ENCODE assay signal across 20 cellular contexts in genomic region chr1:67556297-67556900, GRCh38.
A peak's percentile ranks its signal among the peaks of the same experiment; 100 is the strongest.
DNase-seq lines count a peak whose midpoint lies in the region; ATAC-seq, FAIRE-seq and TF ChIP-seq lines count a peak whose summit lies in the region.
"Had no signal": no experiment of that assay in that cellular context is flagged by ENCODE, and none has a peak within 500 bp of the region (broad histone marks: within the 10 kb centered on the region; RNA-seq: fewer than 3 reads in every experiment).

No MANE protein-coding gene starts in this region.

- H3K9me3 ChIP-seq in BLaER1 (no peaks in the 10 kb centered on the region), IMR-90 (ENCODE audit: control insufficient read depth, insufficient read depth, low read length) (no peaks in the 10 kb centered on the region), GM12878 (replicated peaks; ENCODE audit: control insufficient read depth, insufficient read depth, low read length) (no peaks in the 10 kb centered on the region), right lobe of liver (no peaks in the 10 kb centered on the region), endodermal cell (ENCODE audit: control insufficient read depth, low read length) (no peaks in the 10 kb centered on the region), tibial artery (no peaks in the 10 kb centered on the region)
- H3K9me3 ChIP-seq: MG63 had no signal

- no peaks in the 10 kb centered on the region for H3K9me3 Mint-ChIP-seq in endodermal cell
- H3K9me3 Mint-ChIP-seq: CD4-positive, CD25-positive, alpha-beta regulatory T cell; T-cell had no signal

- H3K4me3 ChIP-seq in BLaER1 (no peak overlapping the region), IMR-90 (ENCODE audit: insufficient read depth, low read depth, low read length) (no peak overlapping the region), GM12878 (no peak overlapping the region), right lobe of liver (no peak overlapping the region), endodermal cell (ENCODE audit: low read length) (no peak overlapping the region), tibial artery (no peak overlapping the region)
- H3K4me3 ChIP-seq: MG63 had no signal

- H3K27me3 ChIP-seq in BLaER1 (no peaks in the 10 kb centered on the region), IMR-90 (ENCODE audit: control insufficient read depth, insufficient read depth, low read length) (no peaks in the 10 kb centered on the region; the same call in 1 of the 2 replicates), GM12878 (replicated peaks in 1 of 2; ENCODE audit: control insufficient read depth in 2 of 2, insufficient read depth in 2 of 2, low read length in 1 of 2) (no peaks in the 10 kb centered on the region; a peak in 1 of 4 replicates), right lobe of liver (no peaks in the 10 kb centered on the region), endodermal cell (ENCODE audit: control insufficient read depth, insufficient read depth, low read length, poor library complexity, severe bottlenecking) (no peaks in the 10 kb centered on the region), tibial artery (no peaks in the 10 kb centered on the region)
- H3K27me3 ChIP-seq: MG63 had no signal

- dilution Hi-C loops in IMR-90 (cut with HindIII; ENCODE audit: low sequenced_read_pairs, unreplicated experiment), result no loop called here

- H4K8ac ChIP-seq in IMR-90 (ENCODE audit: low read depth in 2 of 2, low read length in 2 of 2), result no peak overlapping the region

- H4K91ac ChIP-seq in IMR-90 (ENCODE audit: insufficient read depth, low read depth, low read length), result no peak overlapping the region

- H2AK9ac ChIP-seq in IMR-90 (replicated peaks; ENCODE audit: low read depth, low read length, poor library complexity), result no peak overlapping the region

- H3K4me2 ChIP-seq in BLaER1, result peak overlapping the region; percentile 31; the same call in 1 of the 2 replicates
- no peak overlapping the region for H3K4me2 ChIP-seq in IMR-90 (ENCODE audit: low read depth, low read length)
- no peak overlapping the region for H3K4me2 ChIP-seq in GM12878 (ENCODE audit: control insufficient read depth, insufficient read depth)

- DNase-seq in IMR-90, result no peak
- DNase-seq in GM12878 (ENCODE audit: low read depth, low spot score), result no peak
- no peak for DNase-seq in right lobe of liver
- no peak for DNase-seq in KBM-7
- DNase-seq in erythroblast (lab: John Stamatoyannopoulos, UW), result no peak
- DNase-seq in endodermal cell, result no peak
- no peak for DNase-seq in tibial artery
- DNase-seq: CD4-positive, CD25-positive, alpha-beta regulatory T cell; DMS 273 treated with DMSO at 0.1 percent for 48 hours; GDM1; NCI-H1092; NCI-H2081; NCI-H2171 treated with DMSO at 0.1 percent for 48 hours; NCI-H526 treated with DMSO at 0.1 percent for 48 hours; SIG-M5; T-cell had no signal

- no peak overlapping the region for H2BK120ac ChIP-seq in IMR-90 (ENCODE audit: low read depth, low read length)

- TF ChIP-seq RAD21 in IMR-90 (IDR thresholded peaks at IDR 0.05; ENCODE audit: low read length), result no peak
- TF ChIP-seq RAD21 in GM12878 (IDR thresholded peaks at IDR 0.05; ENCODE audit: insufficient read depth, low read depth, low read length), result no peak

- H3K9ac ChIP-seq in BLaER1 (no peak overlapping the region), IMR-90 (ENCODE audit: low read depth, low read length) (no peak overlapping the region), GM12878 (ENCODE audit: control insufficient read depth, insufficient read depth, low read length) (no peak overlapping the region), endodermal cell (ENCODE audit: extremely low read depth, low read length, poor library complexity, severe bottlenecking) (no peak overlapping the region)

- H3K4me1 ChIP-seq in BLaER1 (peaks cover 19% of the 10 kb centered on the region), IMR-90 (ENCODE audit: control insufficient read depth, insufficient read depth, low read length) (peaks cover 6% of the 10 kb centered on the region), GM12878 (ENCODE audit: control insufficient read depth, insufficient read depth, low read length) (no peaks in the 10 kb centered on the region; the same call in 1 of the 2 replicates), right lobe of liver (peaks cover 0 to 64% (median 18%) of the 10 kb centered on the region in 4 donors), endodermal cell (ENCODE audit: control insufficient read depth, insufficient read depth, low read length) (peaks cover 2% of the 10 kb centered on the region), tibial artery (peaks cover 0 to 22% (median 14%) of the 10 kb centered on the region in 4 donors)

- H3K27ac Mint-ChIP-seq in endodermal cell, result no peak overlapping the region
- H3K27ac Mint-ChIP-seq: CD4-positive, CD25-positive, alpha-beta regulatory T cell; T-cell had no signal

- in situ Hi-C loops in IMR-90 (cut with MboI; ENCODE audit: low sequenced_read_pairs), result loop anchor here (10.0 to 25.0 kb wide), 2 partner anchors 131 to 548 kb away; partner anchors contain the start of gene GADD45A
- in situ Hi-C loops in GM12878 (cut with MboI), result loop anchor here (5.0 kb wide), 1 partner anchor 206 kb away; no protein-coding TSS in a partner anchor
- in situ Hi-C loops in KBM-7 (cut with MboI; ENCODE audit: low pct_unique_long_range_greater_than_20kb, low sequenced_read_pairs), result loop anchor here (25.0 kb wide), 2 partner anchors 556 to 781 kb away; no protein-coding TSS in a partner anchor

- no peak overlapping the region for H2BK20ac ChIP-seq in IMR-90 (ENCODE audit: low read depth, low read length)

- 0 out of 2 replicates have a peak, but pooled peaks cover 2% of the 10 kb centered on the region for H3K9me1 ChIP-seq in IMR-90 (ENCODE audit: insufficient read depth, low read length)

- WGBS in IMR-90 (ENCODE audit: extremely low coverage in 2 of 2, insufficient read length in 1 of 2), 2 experiments, result 55% methylated on average over 2 of the region's 5 CpGs; no CpG with 5 or more reads in 1 of the 2 experiments
- WGBS in GM12878 (ENCODE audit: insufficient coverage, insufficient replicate concordance, low lambda C conversion rate, missing lambda C conversion rate), result 18% methylated on average over 5 of the region's 5 CpGs
- WGBS in right lobe of liver (ENCODE audit: insufficient coverage, low coverage, low lambda C conversion rate, missing lambda C conversion rate), result 36% methylated on average over 5 of the region's 5 CpGs
- WGBS in endodermal cell (ENCODE audit: insufficient coverage in 1 of 2, insufficient read length in 1 of 2), 2 experiments, result 85 to 87% methylated on average over 4 to 5 of the region's 5 CpGs

- H4K20me1 ChIP-seq in BLaER1 (no peaks in the 10 kb centered on the region), IMR-90 (ENCODE audit: insufficient read depth, low read length) (no peaks in the 10 kb centered on the region), GM12878 (ENCODE audit: control insufficient read depth, insufficient read depth) (no peaks in the 10 kb centered on the region)

- H3K4ac ChIP-seq in IMR-90 (ENCODE audit: low read depth, low read length), result no peak overlapping the region

- no peak overlapping the region for H3K14ac ChIP-seq in IMR-90 (replicated peaks; ENCODE audit: low read depth, low read length)

- H3K4me1 Mint-ChIP-seq in endodermal cell, result peaks cover 3% of the 10 kb centered on the region
- H3K4me1 Mint-ChIP-seq: T-cell had no signal

- no peaks in the 10 kb centered on the region for H3K36me3 Mint-ChIP-seq in endodermal cell (ENCODE audit: low read depth)
- H3K36me3 Mint-ChIP-seq: CD4-positive, CD25-positive, alpha-beta regulatory T cell; T-cell had no signal

- H2BK5ac ChIP-seq in IMR-90 (ENCODE audit: low read depth, low read length, poor library complexity, severe bottlenecking), result no peak overlapping the region

- no peak for TF ChIP-seq POLR2A in IMR-90 (IDR thresholded peaks at IDR 0.05; ENCODE audit: low read depth, low read length)
- no peak for TF ChIP-seq POLR2A in GM12878 (IDR thresholded peaks at IDR 0.05; ENCODE audit: low read depth, low read length)
- no peak for TF ChIP-seq POLR2A in right lobe of liver (IDR thresholded peaks at IDR 0.05)
- no peak for TF ChIP-seq POLR2A in erythroblast (IDR thresholded peaks at IDR 0.05; ENCODE audit: low read length)

- H3K23ac ChIP-seq in IMR-90 (ENCODE audit: low read depth, low read length), result no peak overlapping the region

- CTCF ChIA-PET in IMR-90 (lab: Yijun Ruan, JAX) (interaction anchor here (0.9 kb wide), 1 partner anchor 21 kb away, joined by 3 read pairs; no protein-coding TSS in a partner anchor), GM12878 (lab: Yijun Ruan, JAX) (interaction anchor here (0.6 to 11.5 kb wide), 13 partner anchors 14 to 548 kb away, joined by 3 to 227 read pairs (median 4); no protein-coding TSS in a partner anchor)

- H3K18ac ChIP-seq in IMR-90 (ENCODE audit: low read depth, low read length), result no peak overlapping the region

- POLR2A ChIA-PET in IMR-90 (lab: Charles Lee; ENCODE audit: unreplicated experiment), result no interaction called here
- POLR2A ChIA-PET in GM12878 (lab: Charles Lee), result interaction anchor here (0.6 to 1.4 kb wide), 4 partner anchors 14 to 230 kb away, joined by 3 read pairs; no protein-coding TSS in a partner anchor

- RAD21 ChIA-PET in GM12878 (lab: Charles Lee; ENCODE audit: unreplicated experiment), result interaction anchor here (0.7 to 4.6 kb wide), 9 partner anchors 19 to 228 kb away, joined by 3 to 45 read pairs (median 7); no protein-coding TSS in a partner anchor

- peaks cover 3% of the 10 kb centered on the region for H3K27me3 Mint-ChIP-seq in endodermal cell (ENCODE audit: insufficient read depth)

- ATAC-seq in IMR-90 (ENCODE audit: low read depth) (no peak), GM12878 (no peak), right lobe of liver (no peak)
- ATAC-seq: SK-N-SH treated with all-trans-retinoic acid at 6 μM for 48 hours, T-cell had no signal

- peak overlapping the region; percentile 74 for H2AFZ ChIP-seq in IMR-90 (replicated peaks; ENCODE audit: low read length, poor library complexity)
- H2AFZ ChIP-seq in GM12878 (ENCODE audit: control insufficient read depth, low read depth, low read length), result peak overlapping the region; percentile 8; the same call in 1 of the 2 replicates

- H3K56ac ChIP-seq in IMR-90 (ENCODE audit: extremely low read depth, insufficient read depth, low read length), result no peak overlapping the region

- BruUV-seq in IMR-90 (replicated peaks; lab: Mats Ljungman, UMichigan) (no TSS peak), GM12878 (replicated peaks; lab: Mats Ljungman, UMichigan) (no TSS peak)

- no peaks in the 10 kb centered on the region for H3K79me1 ChIP-seq in IMR-90 (ENCODE audit: low read depth in 1 of 2, low read length in 2 of 2)

- no peak overlapping the region for H2BK15ac ChIP-seq in IMR-90 (ENCODE audit: low read depth, low read length)

- no peaks in the 10 kb centered on the region for H3K79me2 ChIP-seq in GM12878 (ENCODE audit: control insufficient read depth, insufficient read depth, low read length)

- SMC1A ChIA-PET in GM12878 (lab: Charles Lee; ENCODE audit: uncharacterized antibody, unreplicated experiment), result interaction anchor here (0.9 to 11.5 kb wide), 13 partner anchors 13 to 490 kb away, joined by 3 to 205 read pairs (median 5); no protein-coding TSS in a partner anchor

- TF ChIP-seq EP300 in GM12878 (IDR thresholded peaks at IDR 0.05; ENCODE audit: borderline replicate concordance in 1 of 2, control insufficient read depth in 1 of 2, low read depth in 2 of 2, low read length in 2 of 2), result no peak

- H3K27ac ChIP-seq in BLaER1 (no peak overlapping the region), IMR-90 (ENCODE audit: insufficient read depth, low read length) (no peak overlapping the region), GM12878 (ENCODE audit: control insufficient read depth, insufficient read depth) (no peak overlapping the region), right lobe of liver (peak overlapping the region in 2 of 3 donors; percentile 38 to 88), endodermal cell (ENCODE audit: low read depth, low read length) (no peak overlapping the region), tibial artery (no peak overlapping the region)
- H3K27ac ChIP-seq: RWPE1 had no signal

- intact Hi-C loops in IMR-90 (cut with micrococcal nuclease) (no loop called here), GM12878 (cut with micrococcal nuclease; ENCODE audit: unreplicated experiment) (no loop called here), right lobe of liver (cut with DNase I) (no loop called here), tibial artery (cut with DNase I; ENCODE audit: low total_unique reads) (no loop called here)

- TF ChIP-seq CTCF in IMR-90 (conservative IDR thresholded peaks at IDR 0.05; ENCODE audit: low read depth, low read length), result no peak
- no peak for TF ChIP-seq CTCF in GM12878 (IDR thresholded peaks at IDR 0.05 in 2 of 3, conservative IDR thresholded peaks at IDR 0.05 in 1 of 3; ENCODE audit: control insufficient read depth in 2 of 3, extremely low read depth in 1 of 3, insufficient read depth in 1 of 3, low read depth in 3 of 3, low read length in 3 of 3)
- TF ChIP-seq CTCF in right lobe of liver (IDR thresholded peaks at IDR 0.05), result no peak
- no peak for TF ChIP-seq CTCF in endodermal cell (conservative IDR thresholded peaks at IDR 0.05)
- no peak for TF ChIP-seq CTCF in tibial artery (IDR thresholded peaks at IDR 0.05)

- FAIRE-seq in GM12878 (lab: Jason Lieb, UNC), result no peak

- H3K36me3 ChIP-seq in BLaER1 (no peaks in the 10 kb centered on the region), IMR-90 (ENCODE audit: control insufficient read depth, insufficient read depth, low read length) (no peaks in the 10 kb centered on the region), GM12878 (ENCODE audit: control insufficient read depth in 2 of 2, insufficient read depth in 2 of 2, low read length in 1 of 2) (no peaks in the 10 kb centered on the region), right lobe of liver (no peaks in the 10 kb centered on the region), endodermal cell (ENCODE audit: control insufficient read depth, insufficient read depth, low read length) (no peaks in the 10 kb centered on the region), tibial artery (no peaks in the 10 kb centered on the region)
- H3K36me3 ChIP-seq: MG63 had no signal

- no peak overlapping the region for H4K5ac ChIP-seq in IMR-90 (ENCODE audit: low read depth, low read length)

- H3K4me3 Mint-ChIP-seq in endodermal cell, result no peak overlapping the region
- H3K4me3 Mint-ChIP-seq: CD4-positive, CD25-positive, alpha-beta regulatory T cell; T-cell had no signal

- H2AK5ac ChIP-seq in IMR-90 (ENCODE audit: low read depth, low read length), result peak overlapping the region; percentile 50; the same call in 1 of the 2 replicates

Comparison
In these comparisons a context has a peak if more than half of its experiments do, and no peak if none do; other contexts are left out.
1. H3K27ac ChIP-seq: peak in right lobe of liver (2 of 3); none in BLaER1 (single experiment), IMR-90 (single experiment), GM12878 (single experiment), endodermal cell (single experiment) and tibial artery (0 of 2).